Comparison of ENCODE assay signal across 8 cellular contexts in the genomic region with DNA sequence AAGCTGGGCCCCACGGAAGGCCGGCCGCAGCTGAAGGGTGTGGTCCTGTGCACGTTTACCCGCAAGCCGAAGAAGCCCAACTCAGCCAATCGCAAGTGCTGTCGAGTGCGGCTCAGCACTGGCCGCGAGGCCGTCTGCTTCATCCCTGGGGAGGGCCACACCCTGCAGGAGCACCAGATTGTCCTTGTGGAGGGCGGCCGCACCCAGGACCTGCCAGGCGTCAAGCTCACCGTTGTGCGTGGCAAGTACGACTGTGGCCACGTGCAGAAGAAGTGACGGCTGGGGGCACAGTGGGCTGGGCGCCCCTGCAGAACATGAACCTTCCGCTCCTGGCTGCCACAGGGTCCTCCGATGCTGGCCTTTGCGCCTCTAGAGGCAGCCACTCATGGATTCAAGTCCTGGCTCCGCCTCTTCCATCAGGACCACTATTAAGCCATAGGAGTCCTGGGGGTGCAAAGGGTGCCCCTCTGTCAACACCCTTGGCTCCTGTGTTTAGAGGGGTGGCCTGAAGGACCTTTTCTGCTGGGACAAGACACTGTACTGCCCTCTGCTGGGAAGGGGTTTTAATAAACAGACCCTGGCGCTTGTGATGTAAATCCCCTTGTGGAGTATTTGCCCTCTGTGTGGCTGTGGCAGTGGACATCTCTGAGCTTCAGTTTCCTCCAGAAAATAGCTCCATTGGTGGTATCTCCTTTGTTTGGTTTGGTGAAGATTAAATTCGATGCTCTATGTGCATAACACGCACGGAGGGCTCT. TPM values are rescaled to one million over a fixed set of nuclear protein-coding genes. Genes with fewer than 3 reads are reported as not detected.
A peak's percentile ranks its signal among the peaks of the same experiment; 100 is the strongest.
DNase-seq lines count a peak whose midpoint lies in the region; ATAC-seq and TF ChIP-seq lines count a peak whose summit lies in the region.

No MANE protein-coding gene starts in this region.

- H3K79me2 ChIP-seq in KMS-11 (ENCODE audit: insufficient read depth, low read depth), result peaks cover 20% of the 10 kb centered on the region
- H3K79me2 ChIP-seq in hepatocyte, result peaks cover 39% of the 10 kb centered on the region

- TF ChIP-seq CTCF in KMS-11 (conservative IDR thresholded peaks at IDR 0.05; ENCODE audit: low read depth, low read length) (peak; percentile 36), hepatocyte (IDR thresholded peaks at IDR 0.05; ENCODE audit: poor library complexity) (peak; percentile 34)
- TF ChIP-seq CTCF in activated CD8-positive, alpha-beta T cell treated with anti-CD3 and anti-CD28 coated beads for 36 hours (IDR thresholded peaks at IDR 0.05), result peak; percentile 47

- no peak overlapping the region for H3K9ac ChIP-seq in KMS-11

- H3K27me3 Mint-ChIP-seq in activated CD8-positive, alpha-beta T cell treated with anti-CD3 and anti-CD28 coated beads for 36 hours, result no peaks in the 10 kb centered on the region

- H3K4me3 ChIP-seq in KMS-11 (IDR thresholded peaks at IDR 0.05; ENCODE audit: insufficient read depth, low read depth, low read length), result no peak overlapping the region
- H3K4me3 ChIP-seq in hepatocyte, result no peak overlapping the region

- H3K4me2 ChIP-seq in KMS-11 (no peak overlapping the region; the same call in 1 of the 2 replicates), hepatocyte (peak overlapping the region; percentile 89)

- H3K9me2 ChIP-seq in hepatocyte (replicated peaks; ENCODE audit: insufficient read depth), result no peaks in the 10 kb centered on the region

- H3K4me1 Mint-ChIP-seq in activated CD8-positive, alpha-beta T cell treated with anti-CD3 and anti-CD28 coated beads for 36 hours (ENCODE audit: low read depth), result peaks cover 31% of the 10 kb centered on the region

- 98% methylated on average over 29 of the region's 29 CpGs for WGBS in hepatocyte (ENCODE audit: low lambda C conversion rate, missing lambda C conversion rate)

- intact Hi-C loops in activated CD8-positive, alpha-beta T cell treated with anti-CD3 and anti-CD28 coated beads for 36 hours (cut with micrococcal nuclease), result loop anchor here (5.0 to 10.0 kb wide), 2 partner anchors 80 to 198 kb away; no protein-coding TSS in a partner anchor

- H3K27me3 ChIP-seq in KMS-11 (ENCODE audit: insufficient read depth, low read depth) (no peaks in the 10 kb centered on the region), hepatocyte (no peaks in the 10 kb centered on the region)

- H3K36me3 Mint-ChIP-seq in activated CD8-positive, alpha-beta T cell treated with anti-CD3 and anti-CD28 coated beads for 36 hours (ENCODE audit: low read depth), result peaks cover 54% of the 10 kb centered on the region

- H3K27ac ChIP-seq in KMS-11 (no peak overlapping the region), hepatocyte (no peak overlapping the region)

- no peak overlapping the region for H2AFZ ChIP-seq in KMS-11 (ENCODE audit: low read depth)
- H2AFZ ChIP-seq in hepatocyte, result no peak overlapping the region

- CTCF ChIA-PET in activated CD8-positive, alpha-beta T cell treated with anti-CD3 and anti-CD28 coated beads for 36 hours (lab: Charles Lee), result interaction anchor here (0.7 to 3.6 kb wide), 12 partner anchors 20 to 542 kb away, joined by 3 to 27 read pairs (median 4); a partner anchor contains a TSS

- DNase-seq in NCI-H345 (lab: John Stamatoyannopoulos, UW) (peak; percentile 32), NCI-H345 treated with DMSO at 0.1 percent for 48 hours (lab: John Stamatoyannopoulos, UW; ENCODE audit: unreplicated experiment) (no peak), hepatocyte (ENCODE audit: low spot score) (no peak), NCI-H774 (lab: John Stamatoyannopoulos, UW) (no peak)
- peak; percentile 63 for DNase-seq in activated CD8-positive, alpha-beta T cell treated with anti-CD3 and anti-CD28 coated beads for 36 hours

- peak overlapping the region; percentile 42 for H3K27ac Mint-ChIP-seq in activated CD8-positive, alpha-beta T cell treated with anti-CD3 and anti-CD28 coated beads for 36 hours

- no peak for ATAC-seq in activated CD8-positive, alpha-beta T cell treated with anti-CD3 and anti-CD28 coated beads for 36 hours
- ATAC-seq in GM19397 (IDR thresholded peaks at IDR 0.05; ENCODE audit: unreplicated experiment) (no peak), GM19328 (IDR thresholded peaks at IDR 0.05; ENCODE audit: unreplicated experiment) (no peak)

- no peaks in the 10 kb centered on the region for H3K9me3 ChIP-seq in hepatocyte (ENCODE audit: low read depth)

- H3K36me3 ChIP-seq in KMS-11 (ENCODE audit: insufficient read depth) (0 out of 2 replicates have a peak, but pooled peaks cover 7% of the 10 kb centered on the region), hepatocyte (replicated peaks; ENCODE audit: insufficient read depth, low read depth) (no peaks in the 10 kb centered on the region)

- H3K4me1 ChIP-seq in KMS-11 (ENCODE audit: low read depth, poor library complexity, severe bottlenecking), result peaks cover 18% of the 10 kb centered on the region
- H3K4me1 ChIP-seq in hepatocyte (ENCODE audit: insufficient read depth), result peaks cover 4% of the 10 kb centered on the region

- H3K4me3 Mint-ChIP-seq in activated CD8-positive, alpha-beta T cell treated with anti-CD3 and anti-CD28 coated beads for 36 hours, result peak overlapping the region; percentile 99

- H3K9me3 Mint-ChIP-seq in activated CD8-positive, alpha-beta T cell treated with anti-CD3 and anti-CD28 coated beads for 36 hours, result peaks cover 7% of the 10 kb centered on the region

- POLR2A ChIA-PET in activated CD8-positive, alpha-beta T cell treated with anti-CD3 and anti-CD28 coated beads for 36 hours (lab: Charles Lee), result interaction anchor here (1.6 kb wide), 1 partner anchor 32 kb away, joined by 7 read pairs; a partner anchor contains a TSS

- H4K20me1 ChIP-seq in KMS-11 (ENCODE audit: insufficient read depth) (no peaks in the 10 kb centered on the region), hepatocyte (ENCODE audit: insufficient read depth, poor library complexity, severe bottlenecking) (no peaks in the 10 kb centered on the region)

RNA-seq across cellular contexts. Expression of a gene that starts 1.9 kb away (rescaled TPM):
- 10 to 100 TPM; 80.1 to 81.2 TPM for total RNA-seq in activated CD8-positive, alpha-beta T cell treated with anti-CD3 and anti-CD28 coated beads for 36 hours
- 35.8 and 43.4 TPM in 2 replicates for total RNA-seq in hepatocyte
- 61.1 and 66.8 TPM in 2 replicates for polyA plus RNA-seq in hepatocyte

RNA-seq across cellular contexts. Expression of a gene that starts 2.0 kb away (rescaled TPM):
- 10 to 100 TPM; 43.4 to 48.6 TPM for total RNA-seq in activated CD8-positive, alpha-beta T cell treated with anti-CD3 and anti-CD28 coated beads for 36 hours
- total RNA-seq in hepatocyte, result 24.2 and 27.3 TPM in 2 replicates
- polyA plus RNA-seq in hepatocyte, result 47.7 and 67.6 TPM in 2 replicates

RNA-seq across cellular contexts. Expression of a gene that starts 20.6 kb away (rescaled TPM):
- total RNA-seq in activated CD8-positive, alpha-beta T cell treated with anti-CD3 and anti-CD28 coated beads for 36 hours, result under 1 TPM; 0.56 to 0.69 TPM
- not detected in 2 replicates for total RNA-seq in hepatocyte
- polyA plus RNA-seq in hepatocyte, result 0.74 and 1.1 TPM in 2 replicates

RNA-seq across cellular contexts. Expression of a gene that starts 32.8 kb away (rescaled TPM):
- 10 to 100 TPM; 56.5 to 57.9 TPM for total RNA-seq in activated CD8-positive, alpha-beta T cell treated with anti-CD3 and anti-CD28 coated beads for 36 hours
- 20.8 and 24.1 TPM in 2 replicates for total RNA-seq in hepatocyte
- polyA plus RNA-seq in hepatocyte, result 29.6 and 30.1 TPM in 2 replicates

RNA-seq across cellular contexts. Expression of a gene that starts 33.2 kb away (rescaled TPM):
- 10 to 100 TPM; 20.0 to 21.5 TPM for total RNA-seq in activated CD8-positive, alpha-beta T cell treated with anti-CD3 and anti-CD28 coated beads for 36 hours
- total RNA-seq in hepatocyte, result 52.1 and 61.9 TPM in 2 replicates
- polyA plus RNA-seq in hepatocyte, result 75.9 and 78.7 TPM in 2 replicates

Comparison
In these comparisons a context has a peak if more than half of its experiments do, and no peak if none do; other contexts are left out.
1. DNase-seq: peak in NCI-H345 (single experiment) and activated CD8-positive, alpha-beta T cell treated with anti-CD3 and anti-CD28 coated beads for 36 hours (single experiment); none in NCI-H345 treated with DMSO at 0.1 percent for 48 hours (single experiment), hepatocyte (single experiment) and NCI-H774 (single experiment).
2. Peak in every context shown above with its lines, with median percentiles within 50 percentile points of each other: CTCF ChIP-seq.